Comparison of ENCODE assay signal across 16 cellular contexts in the genomic region with DNA sequence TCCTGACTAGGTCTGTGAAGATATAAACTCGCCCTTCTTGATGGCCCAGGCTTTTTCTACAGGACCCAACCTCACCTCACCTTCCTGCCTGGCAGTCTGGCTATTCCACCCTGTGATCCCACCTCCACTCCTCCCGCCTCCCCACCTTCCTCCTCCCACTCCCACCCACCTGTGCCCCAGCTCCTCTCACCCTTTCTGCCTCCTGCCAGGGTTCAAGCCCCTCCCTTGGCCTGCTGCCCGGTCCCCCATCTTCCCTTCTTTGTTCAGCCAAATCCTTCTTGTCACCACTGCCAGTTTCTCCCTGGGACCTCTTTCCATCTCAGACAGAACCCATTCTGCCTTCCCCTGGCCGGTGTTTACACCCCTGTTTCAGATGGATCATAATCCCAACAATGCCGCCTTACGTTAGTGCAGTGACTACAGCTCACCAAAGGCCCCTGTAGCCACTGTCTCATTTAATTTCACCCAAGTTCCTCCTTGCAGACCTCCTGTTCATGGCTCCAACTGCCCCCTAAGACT.
DNase-seq lines count a peak whose midpoint lies in the region; ATAC-seq and TF ChIP-seq lines count a peak whose summit lies in the region.
"Had no signal": no experiment of that assay in that cellular context is flagged by ENCODE, and none has a peak within 500 bp of the region (broad histone marks: within the 10 kb centered on the region; RNA-seq: fewer than 3 reads in every experiment).

No MANE protein-coding gene starts in this region.

- TF ChIP-seq CTCF in esophagus muscularis mucosa (IDR thresholded peaks at IDR 0.05) (no peak), stomach (IDR thresholded peaks at IDR 0.05) (no peak)

- H3K9me3 ChIP-seq in T-helper 17 cell (ENCODE audit: control insufficient read depth, low read length, poor library complexity, severe bottlenecking) (no peaks in the 10 kb centered on the region), esophagus muscularis mucosa (no peaks in the 10 kb centered on the region), stomach (no peaks in the 10 kb centered on the region)
- H3K9me3 ChIP-seq: HAP-1 had no signal

- H3K36me3 ChIP-seq in esophagus muscularis mucosa (no peaks in the 10 kb centered on the region), stomach (no peaks in the 10 kb centered on the region)
- H3K36me3 ChIP-seq: HAP-1 had no signal

- H3K27ac Mint-ChIP-seq in activated naive CD4-positive, alpha-beta T cell treated with anti-CD3 and anti-CD28 coated beads, Interleukin-2, amount 50 U/mL, for 72 hours, result peak overlapping the region; percentile 1 to 66
- no peak overlapping the region for H3K27ac Mint-ChIP-seq in T-helper 17 cell
- H3K27ac Mint-ChIP-seq in stimulated activated naive B cell treated with anti-CD40 and anti-IgM and Interleukin-4, amounts not matched to agents 10 μg/mL and 1 μg/mL and 100 μg/mL, for 72 hours, result peak overlapping the region; percentile 68
- H3K27ac Mint-ChIP-seq in T-helper 2 cell treated with Interferon-gamma antibody and Interleukin-4, amounts not matched to agents 5 μg/mL and 100 μg/mL, for 36 hours, result no peak overlapping the region
- H3K27ac Mint-ChIP-seq: B cell; CD4-positive, alpha-beta memory T cell had no signal

- H3K27me3 ChIP-seq in esophagus muscularis mucosa (no peaks in the 10 kb centered on the region), stomach (no peaks in the 10 kb centered on the region)

- H3K36me3 Mint-ChIP-seq in activated naive CD4-positive, alpha-beta T cell treated with anti-CD3 and anti-CD28 coated beads, Interleukin-2, amount 50 U/mL, for 72 hours, result peaks cover 16 to 24% of the 10 kb centered on the region in 2 donors
- peaks cover 11% of the 10 kb centered on the region for H3K36me3 Mint-ChIP-seq in T-helper 17 cell (ENCODE audit: low read depth)
- H3K36me3 Mint-ChIP-seq in stimulated activated naive B cell treated with anti-CD40 and anti-IgM and Interleukin-4, amounts not matched to agents 10 μg/mL and 1 μg/mL and 100 μg/mL, for 72 hours, result peaks cover 56 to 68% of the 10 kb centered on the region in 2 donors
- H3K36me3 Mint-ChIP-seq in T-helper 2 cell treated with Interferon-gamma antibody and Interleukin-4, amounts not matched to agents 5 μg/mL and 100 μg/mL, for 36 hours (ENCODE audit: low read depth), result peaks cover 2% of the 10 kb centered on the region

- H3K27me3 Mint-ChIP-seq in T-helper 17 cell, result no peaks in the 10 kb centered on the region
- H3K27me3 Mint-ChIP-seq in stimulated activated naive B cell treated with anti-CD40 and anti-IgM and Interleukin-4, amounts not matched to agents 10 μg/mL and 1 μg/mL and 100 μg/mL, for 72 hours, result no peaks in the 10 kb centered on the region
- H3K27me3 Mint-ChIP-seq in T-helper 2 cell treated with Interferon-gamma antibody and Interleukin-4, amounts not matched to agents 5 μg/mL and 100 μg/mL, for 36 hours (ENCODE audit: low read depth), result no peaks in the 10 kb centered on the region
- H3K27me3 Mint-ChIP-seq: B cell; CD4-positive, alpha-beta memory T cell had no signal

- peaks cover 26% of the 10 kb centered on the region for H3K4me1 Mint-ChIP-seq in T-helper 17 cell
- peaks cover 43 to 68% of the 10 kb centered on the region in 2 donors for H3K4me1 Mint-ChIP-seq in stimulated activated naive B cell treated with anti-CD40 and anti-IgM and Interleukin-4, amounts not matched to agents 10 μg/mL and 1 μg/mL and 100 μg/mL, for 72 hours
- peaks cover 18% of the 10 kb centered on the region for H3K4me1 Mint-ChIP-seq in T-helper 2 cell treated with Interferon-gamma antibody and Interleukin-4, amounts not matched to agents 5 μg/mL and 100 μg/mL, for 36 hours (ENCODE audit: low read depth)

- TF ChIP-seq EP300 in esophagus muscularis mucosa (IDR thresholded peaks at IDR 0.05) (no peak), stomach (IDR thresholded peaks at IDR 0.05) (no peak)

- TF ChIP-seq POLR2A in esophagus muscularis mucosa (IDR thresholded peaks at IDR 0.05; ENCODE audit: low read depth), result no peak
- TF ChIP-seq POLR2A in stomach (IDR thresholded peaks at IDR 0.05), result no peak

- H3K27ac ChIP-seq in esophagus muscularis mucosa (replicated peaks in 1 of 4) (no peak overlapping the region), stomach (no peak overlapping the region)

- WGBS in esophagus muscularis mucosa, result 93% methylated on average over 6 of the region's 6 CpGs
- 91 to 96% (median 95%) methylated on average over 6 of the region's 6 CpGs for WGBS in stomach, 5 donors

- peak overlapping the region; percentile 19 for H3K4me3 Mint-ChIP-seq in T-helper 17 cell
- no peak overlapping the region for H3K4me3 Mint-ChIP-seq in stimulated activated naive B cell treated with anti-CD40 and anti-IgM and Interleukin-4, amounts not matched to agents 10 μg/mL and 1 μg/mL and 100 μg/mL, for 72 hours
- H3K4me3 Mint-ChIP-seq in T-helper 2 cell treated with Interferon-gamma antibody and Interleukin-4, amounts not matched to agents 5 μg/mL and 100 μg/mL, for 36 hours, result no peak overlapping the region
- H3K4me3 Mint-ChIP-seq: B cell; CD4-positive, alpha-beta memory T cell had no signal

- intact Hi-C loops in esophagus muscularis mucosa (cut with DNase I) (no loop called here), stomach (cut with DNase I; ENCODE audit: low total_unique reads) (no loop called here)

- H3K9me3 Mint-ChIP-seq in activated naive CD4-positive, alpha-beta T cell treated with anti-CD3 and anti-CD28 coated beads, Interleukin-2, amount 50 U/mL, for 72 hours, result peaks cover 0 to 4% of the 10 kb centered on the region in 2 donors
- peaks cover 0 to 2% of the 10 kb centered on the region in 2 donors for H3K9me3 Mint-ChIP-seq in stimulated activated naive B cell treated with anti-CD40 and anti-IgM and Interleukin-4, amounts not matched to agents 10 μg/mL and 1 μg/mL and 100 μg/mL, for 72 hours
- H3K9me3 Mint-ChIP-seq in T-helper 2 cell treated with Interferon-gamma antibody and Interleukin-4, amounts not matched to agents 5 μg/mL and 100 μg/mL, for 36 hours, result peaks cover 3% of the 10 kb centered on the region

- DNase-seq in activated naive CD4-positive, alpha-beta T cell treated with anti-CD3 and anti-CD28 coated beads, Interleukin-2, amount 50 U/mL, for 72 hours (ENCODE audit: low spot score in 2 of 2), result no peak
- no peak for DNase-seq in activated naive CD4-positive, alpha-beta T cell treated with Interleukin-2 at 50 U/mL for 16 hours
- DNase-seq in T-helper 17 cell, result no peak
- DNase-seq in esophagus muscularis mucosa (ENCODE audit: extremely low spot score), result peak; percentile 62
- no peak for DNase-seq in stimulated activated naive B cell treated with anti-CD40 and anti-IgM and Interleukin-4, amounts not matched to agents 10 μg/mL and 1 μg/mL and 100 μg/mL, for 72 hours
- no peak for DNase-seq in T-helper 2 cell treated with Interferon-gamma antibody and Interleukin-4, amounts not matched to agents 5 μg/mL and 100 μg/mL, for 36 hours (ENCODE audit: low spot score)
- DNase-seq in stomach, result no peak
- no peak for DNase-seq in stimulated activated CD8-positive, alpha-beta memory T cell treated with anti-CD3 and anti-CD28 coated beads, Interleukin-4, amount 100 ng/mL, for 48 hours
- DNase-seq: CD4-positive, alpha-beta memory T cell; DMS79; NCI-H1417; NCI-H1930; NCI-H2171; NCI-H446 treated with DMSO at 0.1 percent for 48 hours had no signal

- no peak for ATAC-seq in activated naive CD4-positive, alpha-beta T cell treated with anti-CD3 and anti-CD28 coated beads, Interleukin-2, amount 50 U/mL, for 72 hours
- no peak for ATAC-seq in T-helper 17 cell
- no peak for ATAC-seq in stimulated activated naive B cell treated with anti-CD40 and anti-IgM and Interleukin-4, amounts not matched to agents 10 μg/mL and 1 μg/mL and 100 μg/mL, for 72 hours (replicated peaks)

- H3K4me3 ChIP-seq in esophagus muscularis mucosa, result no peak overlapping the region
- H3K4me3 ChIP-seq in stomach, result no peak overlapping the region
- H3K4me3 ChIP-seq: HAP-1 had no signal

- peaks cover 0 to 6% (median 2%) of the 10 kb centered on the region in 4 donors for H3K4me1 ChIP-seq in esophagus muscularis mucosa
- H3K4me1 ChIP-seq in stomach, result peaks cover 0 to 6% (median 0%) of the 10 kb centered on the region in 4 donors
- H3K4me1 ChIP-seq: HAP-1 had no signal

Comparison
In these comparisons a context has a peak if more than half of its experiments do, and no peak if none do; other contexts are left out.
1. H3K27ac Mint-ChIP-seq: peak in activated naive CD4-positive, alpha-beta T cell treated with anti-CD3 and anti-CD28 coated beads, Interleukin-2, amount 50 U/mL, for 72 hours (2 of 2) and stimulated activated naive B cell treated with anti-CD40 and anti-IgM and Interleukin-4, amounts not matched to agents 10 μg/mL and 1 μg/mL and 100 μg/mL, for 72 hours (single experiment); none in T-helper 17 cell (single experiment) and T-helper 2 cell treated with Interferon-gamma antibody and Interleukin-4, amounts not matched to agents 5 μg/mL and 100 μg/mL, for 36 hours (single experiment).